Comparison of ENCODE assay signal across 1 cellular context in the genomic region with DNA sequence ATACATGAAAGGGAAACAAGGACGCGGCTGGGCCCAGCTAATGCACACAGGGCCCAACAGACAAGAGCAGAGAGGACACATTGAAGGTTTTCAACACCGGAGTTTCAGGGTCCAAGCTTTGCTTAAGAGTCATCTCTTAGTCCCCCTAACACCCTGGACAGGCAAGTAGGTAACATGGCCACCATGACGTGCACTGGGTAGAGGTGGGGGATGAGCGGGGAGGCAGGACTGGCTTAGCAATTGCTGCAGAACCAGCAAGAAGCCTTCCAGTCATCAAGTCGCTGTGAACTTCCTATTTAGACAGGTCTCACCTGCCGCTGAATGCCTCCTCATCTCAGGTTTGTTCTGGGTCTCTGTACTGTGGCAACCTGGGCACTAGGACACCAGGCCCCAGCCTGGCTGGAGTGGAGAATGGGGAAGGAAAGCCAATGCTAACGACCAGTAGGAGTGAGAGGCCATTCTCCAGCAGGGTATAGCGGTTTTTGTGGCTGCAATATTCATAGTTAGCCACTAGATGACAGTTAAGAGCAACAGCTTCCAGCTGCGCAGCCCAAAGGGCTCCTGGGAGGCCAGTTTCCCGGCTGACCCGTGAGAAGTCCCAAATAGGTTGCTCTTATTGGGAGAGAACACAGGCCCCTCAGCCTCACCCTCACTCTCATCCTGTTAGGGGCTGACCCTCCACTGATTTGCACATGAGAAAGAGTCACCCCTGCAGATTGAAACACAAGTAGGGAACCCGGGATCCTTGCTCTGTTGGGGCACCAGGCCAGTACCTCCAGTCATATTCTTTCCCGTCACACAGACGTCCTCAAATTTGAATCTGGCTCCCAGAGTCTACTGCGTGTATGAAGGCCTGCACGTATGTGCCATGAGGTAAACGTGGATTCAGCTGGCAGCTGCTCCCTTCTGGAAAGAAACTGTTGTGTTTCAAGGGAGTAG.
TF ChIP-seq lines count a peak whose summit lies in the region.

No MANE protein-coding gene starts in this region.

TF ChIP-seq in HepG2, 621 proteins besides CTCF, POLR2A, EP300 and RAD21 (continued from another document and continues in another):
- peak; percentile 33; the same call in 1 of the 2 replicates for TF ChIP-seq JUNB (CRISPR knock-in tag; IDR thresholded peaks at IDR 0.05; ENCODE audit: borderline replicate concordance)
- TF ChIP-seq ZNF841 (CRISPR knock-in tag; IDR thresholded peaks at IDR 0.05; ENCODE audit: borderline replicate concordance), result no peak
- TF ChIP-seq ZNF326 (CRISPR knock-in tag; IDR thresholded peaks at IDR 0.05; ENCODE audit: borderline replicate concordance), result no peak
- no peak for TF ChIP-seq SNAI1 (CRISPR knock-in tag; IDR thresholded peaks at IDR 0.05; ENCODE audit: borderline replicate concordance)
- TF ChIP-seq ZNF598 (CRISPR knock-in tag; IDR thresholded peaks at IDR 0.05; ENCODE audit: borderline replicate concordance), result 0 out of 2 replicates have a peak, but pooled peaks have one; percentile 19
- TF ChIP-seq RBAK (CRISPR knock-in tag; IDR thresholded peaks at IDR 0.05), result no peak
- peak; percentile 67; the same call in 1 of the 2 replicates for TF ChIP-seq ZNF775 (CRISPR knock-in tag; IDR thresholded peaks at IDR 0.05; ENCODE audit: borderline replicate concordance)
- TF ChIP-seq, protein P1, sequence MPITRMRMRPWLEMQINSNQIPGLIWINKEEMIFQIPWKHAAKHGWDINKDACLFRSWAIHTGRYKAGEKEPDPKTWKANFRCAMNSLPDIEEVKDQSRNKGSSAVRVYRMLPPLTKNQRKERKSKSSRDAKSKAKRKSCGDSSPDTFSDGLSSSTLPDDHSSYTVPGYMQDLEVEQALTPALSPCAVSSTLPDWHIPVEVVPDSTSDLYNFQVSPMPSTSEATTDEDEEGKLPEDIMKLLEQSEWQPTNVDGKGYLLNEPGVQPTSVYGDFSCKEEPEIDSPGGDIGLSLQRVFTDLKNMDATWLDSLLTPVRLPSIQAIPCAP (CRISPR knock-in tag; IDR thresholded peaks at IDR 0.05; ENCODE audit: low read depth), result no peak
- TF ChIP-seq ZIK1 (CRISPR knock-in tag; IDR thresholded peaks at IDR 0.05; ENCODE audit: borderline replicate concordance, low read depth), result no peak
- TF ChIP-seq SP140L (CRISPR knock-in tag; IDR thresholded peaks at IDR 0.05; ENCODE audit: borderline replicate concordance), result no peak
- no peak for TF ChIP-seq MTF2 (CRISPR knock-in tag; IDR thresholded peaks at IDR 0.05; ENCODE audit: borderline replicate concordance)
- 0 out of 2 replicates have a peak, but pooled peaks have one; percentile 55 for TF ChIP-seq ZNF543 (CRISPR knock-in tag; IDR thresholded peaks at IDR 0.05)
- TF ChIP-seq ZSCAN12 (CRISPR knock-in tag; IDR thresholded peaks at IDR 0.05), result no peak
- TF ChIP-seq ZNF10 (CRISPR knock-in tag; IDR thresholded peaks at IDR 0.05; ENCODE audit: borderline replicate concordance, low read depth), result no peak
- no peak for TF ChIP-seq ZNF431 (CRISPR knock-in tag; IDR thresholded peaks at IDR 0.05; ENCODE audit: borderline replicate concordance, low read depth)
- no peak for TF ChIP-seq ATM (IDR thresholded peaks at IDR 0.05; ENCODE audit: borderline replicate concordance)
- no peak for TF ChIP-seq ZNF703 (CRISPR knock-in tag; IDR thresholded peaks at IDR 0.05; ENCODE audit: borderline replicate concordance)
- no peak for TF ChIP-seq NONO (IDR thresholded peaks at IDR 0.05)
- no peak; the same call in 1 of the 2 replicates for TF ChIP-seq NONO (CRISPR knock-in tag; conservative IDR thresholded peaks at IDR 0.05)
- TF ChIP-seq ISX (CRISPR knock-in tag; conservative IDR thresholded peaks at IDR 0.05), result no peak
- TF ChIP-seq, protein P2, sequence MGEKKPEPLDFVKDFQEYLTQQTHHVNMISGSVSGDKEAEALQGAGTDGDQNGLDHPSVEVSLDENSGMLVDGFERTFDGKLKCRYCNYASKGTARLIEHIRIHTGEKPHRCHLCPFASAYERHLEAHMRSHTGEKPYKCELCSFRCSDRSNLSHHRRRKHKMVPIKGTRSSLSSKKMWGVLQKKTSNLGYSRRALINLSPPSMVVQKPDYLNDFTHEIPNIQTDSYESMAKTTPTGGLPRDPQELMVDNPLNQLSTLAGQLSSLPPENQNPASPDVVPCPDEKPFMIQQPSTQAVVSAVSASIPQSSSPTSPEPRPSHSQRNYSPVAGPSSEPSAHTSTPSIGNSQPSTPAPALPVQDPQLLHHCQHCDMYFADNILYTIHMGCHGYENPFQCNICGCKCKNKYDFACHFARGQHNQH (CRISPR knock-in tag; IDR thresholded peaks at IDR 0.05), result no peak
- TF ChIP-seq, protein P3, sequence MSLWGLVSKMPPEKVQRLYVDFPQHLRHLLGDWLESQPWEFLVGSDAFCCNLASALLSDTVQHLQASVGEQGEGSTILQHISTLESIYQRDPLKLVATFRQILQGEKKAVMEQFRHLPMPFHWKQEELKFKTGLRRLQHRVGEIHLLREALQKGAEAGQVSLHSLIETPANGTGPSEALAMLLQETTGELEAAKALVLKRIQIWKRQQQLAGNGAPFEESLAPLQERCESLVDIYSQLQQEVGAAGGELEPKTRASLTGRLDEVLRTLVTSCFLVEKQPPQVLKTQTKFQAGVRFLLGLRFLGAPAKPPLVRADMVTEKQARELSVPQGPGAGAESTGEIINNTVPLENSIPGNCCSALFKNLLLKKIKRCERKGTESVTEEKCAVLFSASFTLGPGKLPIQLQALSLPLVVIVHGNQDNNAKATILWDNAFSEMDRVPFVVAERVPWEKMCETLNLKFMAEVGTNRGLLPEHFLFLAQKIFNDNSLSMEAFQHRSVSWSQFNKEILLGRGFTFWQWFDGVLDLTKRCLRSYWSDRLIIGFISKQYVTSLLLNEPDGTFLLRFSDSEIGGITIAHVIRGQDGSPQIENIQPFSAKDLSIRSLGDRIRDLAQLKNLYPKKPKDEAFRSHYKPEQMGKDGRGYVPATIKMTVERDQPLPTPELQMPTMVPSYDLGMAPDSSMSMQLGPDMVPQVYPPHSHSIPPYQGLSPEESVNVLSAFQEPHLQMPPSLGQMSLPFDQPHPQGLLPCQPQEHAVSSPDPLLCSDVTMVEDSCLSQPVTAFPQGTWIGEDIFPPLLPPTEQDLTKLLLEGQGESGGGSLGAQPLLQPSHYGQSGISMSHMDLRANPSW (CRISPR knock-in tag; IDR thresholded peaks at IDR 0.05; ENCODE audit: borderline replicate concordance), result peak; percentile 28; the same call in 1 of the 2 replicates
- no peak for TF ChIP-seq ZEB1 (IDR thresholded peaks at IDR 0.05; ENCODE audit: insufficient replicate concordance, low read depth)
- TF ChIP-seq AKAP8 (CRISPR knock-in tag; IDR thresholded peaks at IDR 0.05), result no peak
- TF ChIP-seq ARNTL (CRISPR knock-in tag; IDR thresholded peaks at IDR 0.05), result peak; percentile 47; the same call in 1 of the 2 replicates
- peak; percentile 97 for TF ChIP-seq SMC3 (IDR thresholded peaks at IDR 0.05; ENCODE audit: low read length)
- peak; percentile 90 for TF ChIP-seq ZNF430 (CRISPR knock-in tag; IDR thresholded peaks at IDR 0.05)
- peak; percentile 43; the same call in 1 of the 2 replicates for TF ChIP-seq ZNF788 (CRISPR knock-in tag; IDR thresholded peaks at IDR 0.05; ENCODE audit: borderline replicate concordance)
- TF ChIP-seq, protein P4, sequence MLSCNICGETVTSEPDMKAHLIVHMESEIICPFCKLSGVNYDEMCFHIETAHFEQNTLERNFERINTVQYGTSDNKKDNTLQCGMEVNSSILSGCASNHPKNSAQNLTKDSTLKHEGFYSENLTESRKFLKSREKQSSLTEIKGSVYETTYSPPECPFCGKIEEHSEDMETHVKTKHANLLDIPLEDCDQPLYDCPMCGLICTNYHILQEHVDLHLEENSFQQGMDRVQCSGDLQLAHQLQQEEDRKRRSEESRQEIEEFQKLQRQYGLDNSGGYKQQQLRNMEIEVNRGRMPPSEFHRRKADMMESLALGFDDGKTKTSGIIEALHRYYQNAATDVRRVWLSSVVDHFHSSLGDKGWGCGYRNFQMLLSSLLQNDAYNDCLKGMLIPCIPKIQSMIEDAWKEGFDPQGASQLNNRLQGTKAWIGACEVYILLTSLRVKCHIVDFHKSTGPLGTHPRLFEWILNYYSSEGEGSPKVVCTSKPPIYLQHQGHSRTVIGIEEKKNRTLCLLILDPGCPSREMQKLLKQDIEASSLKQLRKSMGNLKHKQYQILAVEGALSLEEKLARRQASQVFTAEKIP (CRISPR knock-in tag; IDR thresholded peaks at IDR 0.05; ENCODE audit: borderline replicate concordance), result no peak
- no peak for TF ChIP-seq PAF1 (CRISPR knock-in tag; IDR thresholded peaks at IDR 0.05)
- no peak for TF ChIP-seq NFE2 (CRISPR knock-in tag; IDR thresholded peaks at IDR 0.05)
- TF ChIP-seq ZSCAN21 (CRISPR knock-in tag; IDR thresholded peaks at IDR 0.05; ENCODE audit: borderline replicate concordance), result peak; percentile 81
- TF ChIP-seq, protein P5, sequence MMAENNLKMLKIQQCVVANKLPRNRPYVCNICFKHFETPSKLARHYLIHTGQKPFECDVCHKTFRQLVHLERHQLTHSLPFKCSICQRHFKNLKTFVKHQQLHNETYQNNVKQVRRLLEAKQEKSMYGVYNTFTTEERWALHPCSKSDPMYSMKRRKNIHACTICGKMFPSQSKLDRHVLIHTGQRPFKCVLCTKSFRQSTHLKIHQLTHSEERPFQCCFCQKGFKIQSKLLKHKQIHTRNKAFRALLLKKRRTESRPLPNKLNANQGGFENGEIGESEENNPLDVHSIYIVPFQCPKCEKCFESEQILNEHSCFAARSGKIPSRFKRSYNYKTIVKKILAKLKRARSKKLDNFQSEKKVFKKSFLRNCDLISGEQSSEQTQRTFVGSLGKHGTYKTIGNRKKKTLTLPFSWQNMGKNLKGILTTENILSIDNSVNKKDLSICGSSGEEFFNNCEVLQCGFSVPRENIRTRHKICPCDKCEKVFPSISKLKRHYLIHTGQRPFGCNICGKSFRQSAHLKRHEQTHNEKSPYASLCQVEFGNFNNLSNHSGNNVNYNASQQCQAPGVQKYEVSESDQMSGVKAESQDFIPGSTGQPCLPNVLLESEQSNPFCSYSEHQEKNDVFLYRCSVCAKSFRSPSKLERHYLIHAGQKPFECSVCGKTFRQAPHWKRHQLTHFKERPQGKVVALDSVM (CRISPR knock-in tag; IDR thresholded peaks at IDR 0.05), result peak; percentile 17; the same call in 1 of the 2 replicates
- TF ChIP-seq ZNF264 (CRISPR knock-in tag; IDR thresholded peaks at IDR 0.05), result no peak
- TF ChIP-seq, protein P6, sequence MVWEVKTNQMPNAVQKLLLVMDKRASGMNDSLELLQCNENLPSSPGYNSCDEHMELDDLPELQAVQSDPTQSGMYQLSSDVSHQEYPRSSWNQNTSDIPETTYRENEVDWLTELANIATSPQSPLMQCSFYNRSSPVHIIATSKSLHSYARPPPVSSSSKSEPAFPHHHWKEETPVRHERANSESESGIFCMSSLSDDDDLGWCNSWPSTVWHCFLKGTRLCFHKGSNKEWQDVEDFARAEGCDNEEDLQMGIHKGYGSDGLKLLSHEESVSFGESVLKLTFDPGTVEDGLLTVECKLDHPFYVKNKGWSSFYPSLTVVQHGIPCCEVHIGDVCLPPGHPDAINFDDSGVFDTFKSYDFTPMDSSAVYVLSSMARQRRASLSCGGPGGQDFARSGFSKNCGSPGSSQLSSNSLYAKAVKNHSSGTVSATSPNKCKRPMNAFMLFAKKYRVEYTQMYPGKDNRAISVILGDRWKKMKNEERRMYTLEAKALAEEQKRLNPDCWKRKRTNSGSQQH (CRISPR knock-in tag; IDR thresholded peaks at IDR 0.05; ENCODE audit: low read depth), result no peak
- no peak for TF ChIP-seq ZNF577 (CRISPR knock-in tag; IDR thresholded peaks at IDR 0.05; ENCODE audit: borderline replicate concordance, low read depth)
- TF ChIP-seq ZNF354B (CRISPR knock-in tag; IDR thresholded peaks at IDR 0.05), result no peak
- no peak for TF ChIP-seq TGIF2 (CRISPR knock-in tag; IDR thresholded peaks at IDR 0.05)
- TF ChIP-seq, protein P7, sequence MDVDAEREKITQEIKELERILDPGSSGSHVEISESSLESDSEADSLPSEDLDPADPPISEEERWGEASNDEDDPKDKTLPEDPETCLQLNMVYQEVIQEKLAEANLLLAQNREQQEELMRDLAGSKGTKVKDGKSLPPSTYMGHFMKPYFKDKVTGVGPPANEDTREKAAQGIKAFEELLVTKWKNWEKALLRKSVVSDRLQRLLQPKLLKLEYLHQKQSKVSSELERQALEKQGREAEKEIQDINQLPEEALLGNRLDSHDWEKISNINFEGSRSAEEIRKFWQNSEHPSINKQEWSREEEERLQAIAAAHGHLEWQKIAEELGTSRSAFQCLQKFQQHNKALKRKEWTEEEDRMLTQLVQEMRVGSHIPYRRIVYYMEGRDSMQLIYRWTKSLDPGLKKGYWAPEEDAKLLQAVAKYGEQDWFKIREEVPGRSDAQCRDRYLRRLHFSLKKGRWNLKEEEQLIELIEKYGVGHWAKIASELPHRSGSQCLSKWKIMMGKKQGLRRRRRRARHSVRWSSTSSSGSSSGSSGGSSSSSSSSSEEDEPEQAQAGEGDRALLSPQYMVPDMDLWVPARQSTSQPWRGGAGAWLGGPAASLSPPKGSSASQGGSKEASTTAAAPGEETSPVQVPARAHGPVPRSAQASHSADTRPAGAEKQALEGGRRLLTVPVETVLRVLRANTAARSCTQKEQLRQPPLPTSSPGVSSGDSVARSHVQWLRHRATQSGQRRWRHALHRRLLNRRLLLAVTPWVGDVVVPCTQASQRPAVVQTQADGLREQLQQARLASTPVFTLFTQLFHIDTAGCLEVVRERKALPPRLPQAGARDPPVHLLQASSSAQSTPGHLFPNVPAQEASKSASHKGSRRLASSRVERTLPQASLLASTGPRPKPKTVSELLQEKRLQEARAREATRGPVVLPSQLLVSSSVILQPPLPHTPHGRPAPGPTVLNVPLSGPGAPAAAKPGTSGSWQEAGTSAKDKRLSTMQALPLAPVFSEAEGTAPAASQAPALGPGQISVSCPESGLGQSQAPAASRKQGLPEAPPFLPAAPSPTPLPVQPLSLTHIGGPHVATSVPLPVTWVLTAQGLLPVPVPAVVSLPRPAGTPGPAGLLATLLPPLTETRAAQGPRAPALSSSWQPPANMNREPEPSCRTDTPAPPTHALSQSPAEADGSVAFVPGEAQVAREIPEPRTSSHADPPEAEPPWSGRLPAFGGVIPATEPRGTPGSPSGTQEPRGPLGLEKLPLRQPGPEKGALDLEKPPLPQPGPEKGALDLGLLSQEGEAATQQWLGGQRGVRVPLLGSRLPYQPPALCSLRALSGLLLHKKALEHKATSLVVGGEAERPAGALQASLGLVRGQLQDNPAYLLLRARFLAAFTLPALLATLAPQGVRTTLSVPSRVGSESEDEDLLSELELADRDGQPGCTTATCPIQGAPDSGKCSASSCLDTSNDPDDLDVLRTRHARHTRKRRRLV (CRISPR knock-in tag; IDR thresholded peaks at IDR 0.05), result peak; percentile 82; the same call in 1 of the 2 replicates
- no peak for TF ChIP-seq TEAD2 (CRISPR knock-in tag; IDR thresholded peaks at IDR 0.05)
- no peak for TF ChIP-seq NFYB (CRISPR knock-in tag; IDR thresholded peaks at IDR 0.05)
- TF ChIP-seq, protein P8, sequence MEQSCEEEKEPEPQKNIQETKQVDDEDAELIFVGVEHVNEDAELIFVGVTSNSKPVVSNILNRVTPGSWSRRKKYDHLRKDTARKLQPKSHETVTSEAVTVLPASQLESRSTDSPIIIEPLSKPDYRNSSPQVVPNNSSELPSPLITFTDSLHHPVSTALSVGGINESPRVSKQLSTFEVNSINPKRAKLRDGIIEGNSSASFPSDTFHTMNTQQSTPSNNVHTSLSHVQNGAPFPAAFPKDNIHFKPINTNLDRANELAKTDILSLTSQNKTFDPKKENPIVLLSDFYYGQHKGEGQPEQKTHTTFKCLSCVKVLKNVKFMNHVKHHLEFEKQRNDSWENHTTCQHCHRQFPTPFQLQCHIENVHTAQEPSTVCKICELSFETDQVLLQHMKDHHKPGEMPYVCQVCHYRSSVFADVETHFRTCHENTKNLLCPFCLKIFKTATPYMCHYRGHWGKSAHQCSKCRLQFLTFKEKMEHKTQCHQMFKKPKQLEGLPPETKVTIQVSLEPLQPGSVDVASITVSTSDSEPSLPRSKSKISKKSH (CRISPR knock-in tag; IDR thresholded peaks at IDR 0.05; ENCODE audit: borderline replicate concordance), result no peak
